In the genomic region with DNA sequence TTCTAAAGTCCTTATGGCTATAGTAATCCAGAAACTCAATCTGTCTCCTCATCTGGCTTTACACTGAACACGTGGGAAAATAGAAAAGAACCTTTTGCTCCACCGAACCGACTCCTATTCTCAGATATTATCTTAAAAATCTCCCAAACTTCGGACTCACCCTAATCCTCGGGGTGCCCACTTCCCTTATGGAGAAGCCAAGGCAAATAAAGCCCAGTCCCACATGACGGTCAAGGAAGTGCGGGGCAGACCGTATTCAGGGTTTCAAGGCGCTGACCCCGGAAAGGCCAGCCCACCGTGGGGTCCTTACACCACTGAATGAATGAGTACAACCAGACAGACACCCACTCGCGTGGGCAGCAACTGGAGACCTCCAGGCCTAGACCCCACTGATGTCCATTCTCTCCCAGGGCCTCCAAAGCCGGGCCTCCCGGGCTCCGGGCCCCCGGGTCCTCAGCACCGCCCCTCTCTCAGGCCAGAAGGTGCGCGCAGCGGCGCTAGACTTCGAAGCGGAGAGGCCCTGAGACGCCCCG, we compare ENCODE assay signal across 8 cellular contexts. TPM values are rescaled to one million over a fixed set of nuclear protein-coding genes. Genes with fewer than 3 reads are reported as not detected.
DNase-seq lines count a peak whose midpoint lies in the region; ATAC-seq and TF ChIP-seq lines count a peak whose summit lies in the region.

No MANE protein-coding gene starts in this region.

- no peak for TF ChIP-seq CTCF in foreskin fibroblast (IDR thresholded peaks at IDR 0.05; ENCODE audit: low read depth, low read length)
- TF ChIP-seq CTCF in prostate gland (IDR thresholded peaks at IDR 0.05), result no peak

- H3K27me3 Mint-ChIP-seq in T-cell, result no peaks in the 10 kb centered on the region

- H3K4me1 Mint-ChIP-seq in T-cell, result peaks cover 52 to 53% (median 52%) of the 10 kb centered on the region in 3 donors

- DNase-seq in AG08395 (ENCODE audit: low spot score) (peak; percentile 25), T-cell (no peak), foreskin fibroblast (no peak), prostate gland (ENCODE audit: low spot score) (no peak), NCI-H345 treated with DMSO at 0.1 percent for 48 hours (lab: John Stamatoyannopoulos, UW; ENCODE audit: unreplicated experiment) (no peak), OCI-M2 (lab: John Stamatoyannopoulos, UW; ENCODE audit: unreplicated experiment) (no peak)

- H3K9me3 Mint-ChIP-seq in T-cell, result no peaks in the 10 kb centered on the region

- intact Hi-C loops in prostate gland (cut with DNase I), result loop anchor here (5.0 kb wide), 1 partner anchor 45 kb away; a partner anchor contains a TSS

- H3K4me1 ChIP-seq in prostate gland (replicated peaks), result no peaks in the 10 kb centered on the region

- peaks cover 0 to 5% of the 10 kb centered on the region in 2 donors for H3K36me3 ChIP-seq in prostate gland

- H3K27me3 ChIP-seq in prostate gland (replicated peaks; ENCODE audit: insufficient read depth), result no peaks in the 10 kb centered on the region

- ATAC-seq in GM19043 (IDR thresholded peaks at IDR 0.05; ENCODE audit: low read depth, unreplicated experiment), result peak; percentile 15
- peak; percentile 20 for ATAC-seq in HG03196 (IDR thresholded peaks at IDR 0.05; ENCODE audit: unreplicated experiment)
- peak; percentile 25 to 47 (median 43) for ATAC-seq in T-cell (replicated peaks in 1 of 4)

- peak overlapping the region; percentile 85 to 98 for H3K27ac ChIP-seq in prostate gland

- peaks cover 14% of the 10 kb centered on the region for H3K36me3 Mint-ChIP-seq in T-cell

- H3K4me3 Mint-ChIP-seq in T-cell, result peak overlapping the region; percentile 89 to 97 (median 90)

- POLR2A ChIA-PET in T-cell (lab: Charles Lee), result interaction anchor here (0.5 to 1.5 kb wide), 3 partner anchors 11 to 29 kb away, joined by 3 to 12 read pairs (median 4); no protein-coding TSS in a partner anchor

- H3K27ac Mint-ChIP-seq in T-cell, result peak overlapping the region; percentile 91 to 97

- WGBS in prostate gland, result under 1% methylated on average over 26 of the region's 26 CpGs

- no peaks in the 10 kb centered on the region for H3K9me3 ChIP-seq in prostate gland

- TF ChIP-seq POLR2A in prostate gland (IDR thresholded peaks at IDR 0.05), result no peak

- CTCF ChIA-PET in T-cell (lab: Charles Lee), result interaction anchor here in 1 of 2 donors (1.3 to 1.9 kb wide), 3 partner anchors 11 to 45 kb away, joined by 4 to 11 read pairs (median 8); a partner anchor contains a TSS

- peak overlapping the region; percentile 66 to 99 for H3K4me3 ChIP-seq in foreskin fibroblast (ENCODE audit: low read depth in 1 of 2, low read length in 2 of 2)
- H3K4me3 ChIP-seq in prostate gland, result peak overlapping the region; percentile 63 to 100

RNA-seq across cellular contexts. Expression of a gene that starts 0.5 kb away (rescaled TPM):
- total RNA-seq in T-cell (100 to 1,000 TPM in 3 of 5 donors, 10 to 100 TPM in 2; 89.1 to 105 (median 102) TPM), prostate gland (100 to 1,000 TPM; 127 to 136 TPM)

RNA-seq across cellular contexts. Expression of a gene that starts 11.5 kb away (rescaled TPM):
- total RNA-seq in T-cell (10 to 100 TPM; 22.5 to 28.2 (median 24.6) TPM), prostate gland (10 to 100 TPM; 26.6 to 33.5 TPM)

RNA-seq across cellular contexts. Expression of a gene that starts 43.9 kb away (rescaled TPM):
- total RNA-seq in T-cell (100 to 1,000 TPM in 4 of 5 donors, 10 to 100 TPM in 1; 88.1 to 108 (median 106) TPM), prostate gland (10 to 100 TPM; 41.1 to 56.4 TPM)

RNA-seq across cellular contexts. Expression of a gene that starts 58.6 kb away (rescaled TPM):
- total RNA-seq in T-cell (100 to 1,000 TPM in 2 of 5 donors, 10 to 100 TPM in 3; 87.6 to 139 (median 94.5) TPM), prostate gland (10 to 100 TPM; 34.1 to 65.0 TPM)
